9 cellular contexts compared by ENCODE assay signal in the genomic region with DNA sequence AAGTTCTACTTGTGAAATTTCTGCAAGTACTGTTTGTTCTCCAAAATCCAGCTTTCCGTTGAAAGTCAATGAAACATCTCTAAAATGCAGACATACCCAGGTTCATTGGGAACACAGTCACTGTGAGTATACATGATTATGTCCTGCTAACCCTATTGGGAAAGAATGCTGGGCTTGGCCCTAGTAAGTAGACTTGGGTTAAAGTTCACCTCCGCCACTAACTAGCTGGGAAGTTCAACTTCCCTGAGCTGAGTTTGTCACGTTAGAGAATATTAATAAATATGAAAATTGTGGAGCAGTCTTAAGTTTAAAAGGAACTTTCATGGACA. TPM values are rescaled to one million over a fixed set of nuclear protein-coding genes. Genes with fewer than 3 reads are reported as not detected.
A peak's percentile ranks its signal among the peaks of the same experiment; 100 is the strongest.
DNase-seq lines count a peak whose midpoint lies in the region; ATAC-seq, FAIRE-seq and TF ChIP-seq lines count a peak whose summit lies in the region.
"Had no signal": no experiment of that assay in that cellular context is flagged by ENCODE, and none has a peak within 500 bp of the region (broad histone marks: within the 10 kb centered on the region; RNA-seq: fewer than 3 reads in every experiment).

No MANE protein-coding gene starts in this region.

- no peak overlapping the region for H3K27ac ChIP-seq in H9 (ENCODE audit: insufficient read length, low read depth, low read length)
- H3K27ac ChIP-seq in layer of hippocampus (ENCODE audit: low read depth, low read length) = peak overlapping the region; percentile 64
- peak overlapping the region; percentile 56 to 74 for H3K27ac ChIP-seq in small intestine (ENCODE audit: low read depth in 1 of 2, low read length in 1 of 2)

- no peak overlapping the region for H2BK20ac ChIP-seq in H9 (ENCODE audit: low read depth, low read length, poor library complexity, severe bottlenecking)

- no peaks in the 10 kb centered on the region for H3K23me2 ChIP-seq in H9 (ENCODE audit: insufficient read length, low read depth, low read length, poor library complexity, severe bottlenecking)

- peaks cover 0 to 2% of the 10 kb centered on the region in 2 donors for H3K36me3 ChIP-seq in small intestine (ENCODE audit: control insufficient read depth in 2 of 2, insufficient read depth in 2 of 2, low read length in 2 of 2)

- H3K9me3 Mint-ChIP-seq in H9 = peaks cover 0 to 4% of the 10 kb centered on the region in 2 experiments; a peak in 1 of 5 replicates
- H3K9me3 Mint-ChIP-seq in activated T-helper 1 cell treated with anti-CD3 and anti-CD28 coated beads, Interleukin-12 subunit alpha, Interleukin-12 subunit beta, Interleukin-2, Interleukin-4 antibody, amounts not matched to agents 30 ng/mL and 10 ng/mL and 1 ng/mL, durations not matched to agents 14 hours and 24 hours and 36 hours = no peaks in the 10 kb centered on the region

- H2BK120ac ChIP-seq in H9 (ENCODE audit: low read depth, low read length, poor library complexity, severe bottlenecking) = no peak overlapping the region

- H3K27ac Mint-ChIP-seq in H9 = peak overlapping the region in 2 of 3 experiments; percentile 65 to 89; a peak in 3 of 7 replicates
- peak overlapping the region; percentile 58 for H3K27ac Mint-ChIP-seq in activated T-helper 1 cell treated with anti-CD3 and anti-CD28 coated beads, Interleukin-12 subunit alpha, Interleukin-12 subunit beta, Interleukin-2, Interleukin-4 antibody, amounts not matched to agents 30 ng/mL and 10 ng/mL and 1 ng/mL, durations not matched to agents 14 hours and 24 hours and 36 hours

- DNase-seq in H9 (no peak), small intestine (peak; percentile 88), HuH-7.5 (ENCODE audit: low spot score) (no peak), CD1c-positive myeloid dendritic cell (ENCODE audit: extremely low spot score) (no peak)
- no peak for DNase-seq in activated T-helper 1 cell treated with anti-CD3 and anti-CD28 coated beads, Interleukin-12 subunit alpha, Interleukin-12 subunit beta, Interleukin-2, Interleukin-4 antibody, amounts not matched to agents 30 ng/mL and 10 ng/mL and 1 ng/mL, durations not matched to agents 14 hours and 24 hours and 36 hours (ENCODE audit: low spot score)
- DNase-seq: stimulated activated naive CD4-positive, alpha-beta T cell treated with Interleukin-2 at 50 U/mL for 16 hours had no signal

- no peak overlapping the region for H3K4ac ChIP-seq in H9 (ENCODE audit: low read depth, low read length)

- no peaks in the 10 kb centered on the region for H3K27me3 Mint-ChIP-seq in H9 (ENCODE audit: low read depth)
- no peaks in the 10 kb centered on the region for H3K27me3 Mint-ChIP-seq in activated T-helper 1 cell treated with anti-CD3 and anti-CD28 coated beads, Interleukin-12 subunit alpha, Interleukin-12 subunit beta, Interleukin-2, Interleukin-4 antibody, amounts not matched to agents 30 ng/mL and 10 ng/mL and 1 ng/mL, durations not matched to agents 14 hours and 24 hours and 36 hours (ENCODE audit: insufficient read depth)

- H3K4me3 Mint-ChIP-seq in H9 = no peak overlapping the region; a peak in 1 of 5 replicates
- H3K4me3 Mint-ChIP-seq in activated T-helper 1 cell treated with anti-CD3 and anti-CD28 coated beads, Interleukin-12 subunit alpha, Interleukin-12 subunit beta, Interleukin-2, Interleukin-4 antibody, amounts not matched to agents 30 ng/mL and 10 ng/mL and 1 ng/mL, durations not matched to agents 14 hours and 24 hours and 36 hours = no peak overlapping the region

- H3K14ac ChIP-seq in H9 (ENCODE audit: insufficient read depth, low read length) = no peak overlapping the region

- ATAC-seq in HG03135 (IDR thresholded peaks at IDR 0.05; ENCODE audit: unreplicated experiment) (no peak), HG03097 (IDR thresholded peaks at IDR 0.05; ENCODE audit: low FRiP score, unreplicated experiment) (no peak)

- H2AK5ac ChIP-seq in H9 (ENCODE audit: insufficient read length, low read length) = no peak overlapping the region

- H3K4me2 ChIP-seq in H9 (ENCODE audit: insufficient read depth, insufficient read length, low read length) = no peak overlapping the region

- no peaks in the 10 kb centered on the region for H3K79me1 ChIP-seq in H9 (ENCODE audit: insufficient read depth, low read depth, low read length, poor library complexity, severe bottlenecking)

- no peaks in the 10 kb centered on the region for H3K9me3 ChIP-seq in H9 (ENCODE audit: control insufficient read depth, low read depth, low read length)
- H3K9me3 ChIP-seq in small intestine (ENCODE audit: control insufficient read depth, low read depth) = no peaks in the 10 kb centered on the region

- intact Hi-C loops in activated T-helper 1 cell treated with anti-CD3 and anti-CD28 coated beads, Interleukin-12 subunit alpha, Interleukin-12 subunit beta, Interleukin-2, Interleukin-4 antibody, amounts not matched to agents 30 ng/mL and 10 ng/mL and 1 ng/mL, durations not matched to agents 14 hours and 24 hours and 36 hours (cut with micrococcal nuclease) = loop anchor here (1.0 kb wide), 1 partner anchor 10 kb away; no protein-coding TSS in a partner anchor

- no peaks in the 10 kb centered on the region for H3K4me1 ChIP-seq in H9 (ENCODE audit: insufficient read depth, low read length)
- peaks cover 3 to 8% of the 10 kb centered on the region in 2 donors for H3K4me1 ChIP-seq in small intestine (ENCODE audit: control insufficient read depth in 2 of 2, insufficient read depth in 1 of 2, low read depth in 1 of 2, low read length in 1 of 2)

- no peak overlapping the region for H2BK5ac ChIP-seq in H9 (ENCODE audit: insufficient read length, low read length)

- no peaks in the 10 kb centered on the region for H4K20me1 ChIP-seq in H9 (ENCODE audit: control insufficient read depth, insufficient read depth, insufficient read length)

- H3K36me3 Mint-ChIP-seq in H9 (ENCODE audit: insufficient read depth in 1 of 3, low read depth in 3 of 3) = peaks cover 7 to 14% (median 9%) of the 10 kb centered on the region in 3 experiments
- no peaks in the 10 kb centered on the region for H3K36me3 Mint-ChIP-seq in activated T-helper 1 cell treated with anti-CD3 and anti-CD28 coated beads, Interleukin-12 subunit alpha, Interleukin-12 subunit beta, Interleukin-2, Interleukin-4 antibody, amounts not matched to agents 30 ng/mL and 10 ng/mL and 1 ng/mL, durations not matched to agents 14 hours and 24 hours and 36 hours (ENCODE audit: low read depth)

- no CpG with 5 or more reads among the region's 3 CpGs for WGBS in H9 (ENCODE audit: extremely low coverage, insufficient read length, low lambda C conversion rate)
- WGBS in small intestine, 3 donors = 11 to 46% (median 39%) methylated on average over 3 of the region's 3 CpGs

- no peak for TF ChIP-seq CTCF in H9 (conservative IDR thresholded peaks at IDR 0.05)

- H3K79me2 ChIP-seq in H9 (ENCODE audit: insufficient read depth, low read length) = no peaks in the 10 kb centered on the region

- peaks cover 9 to 12% of the 10 kb centered on the region in 2 experiments for H3K4me1 Mint-ChIP-seq in H9
- H3K4me1 Mint-ChIP-seq in activated T-helper 1 cell treated with anti-CD3 and anti-CD28 coated beads, Interleukin-12 subunit alpha, Interleukin-12 subunit beta, Interleukin-2, Interleukin-4 antibody, amounts not matched to agents 30 ng/mL and 10 ng/mL and 1 ng/mL, durations not matched to agents 14 hours and 24 hours and 36 hours (ENCODE audit: low read depth) = peaks cover 10% of the 10 kb centered on the region

- no peak overlapping the region for H4K91ac ChIP-seq in H9 (ENCODE audit: insufficient read length, low read depth, low read length)

- H4K8ac ChIP-seq in H9 (replicated peaks; ENCODE audit: insufficient read length, low read depth, low read length) = no peak overlapping the region

- H3K23ac ChIP-seq in H9 (ENCODE audit: insufficient read length, low read depth, low read length) = no peak overlapping the region

- no peak overlapping the region for H4K5ac ChIP-seq in H9 (ENCODE audit: insufficient read length, low read depth, low read length)

- no peak overlapping the region for H2BK15ac ChIP-seq in H9 (ENCODE audit: low read depth, low read length)

- H3K9ac ChIP-seq in H9 (ENCODE audit: extremely low read depth, insufficient read length, low read length) = no peak overlapping the region

- no peak overlapping the region for H3T11ph ChIP-seq in H9 (ENCODE audit: low read length)

- no peak overlapping the region for H3K4me3 ChIP-seq in small intestine (ENCODE audit: low read depth in 1 of 2, low read length in 2 of 2)

- no peak overlapping the region for H2BK12ac ChIP-seq in H9 (ENCODE audit: insufficient read length, low read depth, low read length)

- no peak overlapping the region for H2AFZ ChIP-seq in H9 (ENCODE audit: low read length)

- no peak for FAIRE-seq in small intestine (lab: Jason Lieb, UNC)

- no peaks in the 10 kb centered on the region for H3K27me3 ChIP-seq in H9 (ENCODE audit: insufficient read depth, low read length)
- H3K27me3 ChIP-seq in layer of hippocampus (ENCODE audit: control insufficient read depth, insufficient read depth, low read length) = no peaks in the 10 kb centered on the region
- no peaks in the 10 kb centered on the region for H3K27me3 ChIP-seq in small intestine (ENCODE audit: control insufficient read depth in 2 of 2, insufficient read depth in 2 of 2, low read length in 2 of 2)

- no peak overlapping the region for H3K18ac ChIP-seq in H9 (ENCODE audit: insufficient read length, low read depth, low read length)

- no peak overlapping the region for H3K56ac ChIP-seq in H9 (ENCODE audit: insufficient read length, low read depth, low read length)

RNA-seq across cellular contexts. Expression of a gene that starts 10.5 kb away (rescaled TPM):
- total RNA-seq in H9 (2021) = 289 and 291 TPM in 2 replicates
- 131 and 142 TPM in 2 replicates for total RNA-seq in activated T-helper 1 cell treated with anti-CD3 and anti-CD28 coated beads, Interleukin-12 subunit alpha, Interleukin-12 subunit beta, Interleukin-2, Interleukin-4 antibody, amounts not matched to agents 30 ng/mL and 10 ng/mL and 1 ng/mL, durations not matched to agents 14 hours and 24 hours and 36 hours
- polyA plus RNA-seq in small intestine = 100 to 1,000 TPM; 158 to 226 (median 189) TPM

RNA-seq across cellular contexts. Expression of a gene that starts 41.9 kb away (rescaled TPM):
- 16.3 and 17.8 TPM in 2 replicates for total RNA-seq in H9 (2021)
- 22.1 and 23.4 TPM in 2 replicates for total RNA-seq in activated T-helper 1 cell treated with anti-CD3 and anti-CD28 coated beads, Interleukin-12 subunit alpha, Interleukin-12 subunit beta, Interleukin-2, Interleukin-4 antibody, amounts not matched to agents 30 ng/mL and 10 ng/mL and 1 ng/mL, durations not matched to agents 14 hours and 24 hours and 36 hours
- 10 to 100 TPM; 11.3 to 28.3 (median 27.3) TPM for polyA plus RNA-seq in small intestine
